ENCODE assay signal across 30 cellular contexts in genomic region chr12:92294676-92295440, GRCh38.
DNase-seq lines count a peak whose midpoint lies in the region; ATAC-seq and TF ChIP-seq lines count a peak whose summit lies in the region.
"Had no signal": no experiment of that assay in that cellular context is flagged by ENCODE, and none has a peak within 500 bp of the region (broad histone marks: within the 10 kb centered on the region; RNA-seq: fewer than 3 reads in every experiment).

No MANE protein-coding gene starts in this region.

- no peak for ATAC-seq in central memory CD8-positive, alpha-beta T cell (replicated peaks; ENCODE audit: extremely low read depth, poor library complexity, severe bottlenecking)
- ATAC-seq in GM21526 (IDR thresholded peaks at IDR 0.05; ENCODE audit: low FRiP score, unreplicated experiment) (no peak), foreskin keratinocyte (no peak)
- ATAC-seq: activated T-helper 17 cell treated with anti-CD3 and anti-CD28 coated beads, Interleukin-2, amount 50 U/mL, for 72 hours; CD8-positive, alpha-beta T cell; GM12878; HepG2; left lung; Panc1; psoas muscle; SK-N-SH treated with all-trans-retinoic acid at 6 μM for 48 hours; stimulated activated effector memory CD8-positive, alpha-beta T cell treated with anti-CD3 and anti-CD28 coated beads, Interleukin-12 subunit alpha, Interleukin-12 subunit beta, amount 100 ng/mL, for 72 hours; T-helper 17 cell had no signal

- no peak overlapping the region for H3K4me2 ChIP-seq in mesendoderm (ENCODE audit: low read length)

- no peak overlapping the region for H3K4me3 Mint-ChIP-seq in central memory CD8-positive, alpha-beta T cell
- H3K4me3 Mint-ChIP-seq: activated CD4-positive, alpha-beta memory T cell treated with anti-CD3 and anti-CD28 coated beads, Interleukin-2, amount 10 ng/mL, durations not matched to agents 7 days and 5 days; activated T-helper 17 cell treated with anti-CD3 and anti-CD28 coated beads, Interleukin-2, amount 50 U/mL, for 72 hours; CD8-positive, alpha-beta T cell; memory B cell; stimulated activated effector memory CD8-positive, alpha-beta T cell treated with anti-CD3 and anti-CD28 coated beads, Interleukin-12 subunit alpha, Interleukin-12 subunit beta, amount 100 ng/mL, for 72 hours; T-helper 17 cell had no signal

- H3K36me3 Mint-ChIP-seq in central memory CD8-positive, alpha-beta T cell (ENCODE audit: insufficient read depth): no peaks in the 10 kb centered on the region
- H3K36me3 Mint-ChIP-seq: CD8-positive, alpha-beta T cell; stimulated activated effector memory CD8-positive, alpha-beta T cell treated with anti-CD3 and anti-CD28 coated beads, Interleukin-12 subunit alpha, Interleukin-12 subunit beta, amount 100 ng/mL, for 72 hours had no signal

- H3K36me3 ChIP-seq in mesendoderm (ENCODE audit: control insufficient read depth, insufficient read depth, low read length): no peaks in the 10 kb centered on the region
- H3K36me3 ChIP-seq: breast epithelium, left lung, neutrophil had no signal

- H3K4me1 Mint-ChIP-seq in central memory CD8-positive, alpha-beta T cell: peaks cover 5% of the 10 kb centered on the region
- H3K4me1 Mint-ChIP-seq: stimulated activated effector memory CD8-positive, alpha-beta T cell treated with anti-CD3 and anti-CD28 coated beads, Interleukin-12 subunit alpha, Interleukin-12 subunit beta, amount 100 ng/mL, for 72 hours had no signal

- no peak overlapping the region for H3K4me3 ChIP-seq in mesendoderm (ENCODE audit: low read length)
- H3K4me3 ChIP-seq: breast epithelium, GM12878, left lung, psoas muscle had no signal

- no peak for TF ChIP-seq CTCF in foreskin keratinocyte (conservative IDR thresholded peaks at IDR 0.05)

- no peak overlapping the region for H2AK5ac ChIP-seq in mesendoderm (ENCODE audit: low read length)

- H3K4me1 ChIP-seq in mesendoderm (ENCODE audit: control insufficient read depth, low read depth, low read length) (peaks cover 3% of the 10 kb centered on the region), foreskin keratinocyte (peaks cover 11% of the 10 kb centered on the region)
- H3K4me1 ChIP-seq: breast epithelium had no signal

- DNase-seq in GM03348 (ENCODE audit: low spot score) (peak; percentile 50), mesendoderm (peak; percentile 54), NCI-H2227 (lab: John Stamatoyannopoulos, UW; ENCODE audit: unreplicated experiment) (no peak), D341Med (ENCODE audit: low spot score) (no peak), foreskin keratinocyte (no peak)
- no peak for DNase-seq in central memory CD8-positive, alpha-beta T cell (ENCODE audit: low spot score in 2 of 2)
- DNase-seq: activated CD4-positive, alpha-beta memory T cell treated with anti-CD3 and anti-CD28 coated beads, Interleukin-2, amount 10 ng/mL, durations not matched to agents 7 days and 5 days; activated CD4-positive, CD25-positive, alpha-beta regulatory T cell treated with anti-CD3 and anti-CD28 coated beads, Interleukin-2, amount 50 U/mL, for 72 hours; activated naive CD4-positive, alpha-beta T cell treated with anti-CD3 and anti-CD28 coated beads, Interleukin-2, amount 50 U/mL, for 16 hours; amygdala; CD8-positive, alpha-beta T cell; left lung; MV-4-11; NCI-H1436 treated with DMSO at 0.1 percent for 48 hours; NCI-H446; NCI-H748 treated with DMSO at 0.1 percent for 48 hours; psoas muscle; Right ventricle myocardium superior; stimulated activated CD4-positive, alpha-beta T cell treated with anti-CD3 and anti-CD28 coated beads, Interleukin-15, amount 100 ng/mL, for 24 hours; T-helper 17 cell had no signal

- H2BK15ac ChIP-seq in mesendoderm (replicated peaks; ENCODE audit: low read depth): no peak overlapping the region

- no CpG with 5 or more reads among the region's 4 CpGs for WGBS in mesendoderm (ENCODE audit: extremely low coverage, insufficient coverage, low lambda C conversion rate)

- H3K4ac ChIP-seq in mesendoderm (ENCODE audit: low read depth, low read length): no peak overlapping the region

- H3K56ac ChIP-seq in mesendoderm (ENCODE audit: low read length): no peak overlapping the region

- no peak overlapping the region for H4K5ac ChIP-seq in mesendoderm (ENCODE audit: low read length)

- H3K79me2 ChIP-seq in mesendoderm (ENCODE audit: control insufficient read depth, insufficient read depth, low read length): no peaks in the 10 kb centered on the region

- H3K9ac ChIP-seq in mesendoderm (ENCODE audit: low read length): no peak overlapping the region

- H3K27ac ChIP-seq in mesendoderm (ENCODE audit: low read depth, low read length) (no peak overlapping the region), foreskin keratinocyte (no peak overlapping the region)
- H3K27ac ChIP-seq: left lung, neutrophil, psoas muscle had no signal

- H3K23ac ChIP-seq in mesendoderm (ENCODE audit: low read length): no peak overlapping the region

- H2BK120ac ChIP-seq in mesendoderm (ENCODE audit: low read depth, low read length): no peak overlapping the region

- no peaks in the 10 kb centered on the region for H3K27me3 Mint-ChIP-seq in central memory CD8-positive, alpha-beta T cell
- H3K27me3 Mint-ChIP-seq: activated CD4-positive, alpha-beta memory T cell treated with anti-CD3 and anti-CD28 coated beads, Interleukin-2, amount 10 ng/mL, durations not matched to agents 7 days and 5 days; activated T-helper 17 cell treated with anti-CD3 and anti-CD28 coated beads, Interleukin-2, amount 50 U/mL, for 72 hours; memory B cell; T-helper 17 cell had no signal

- no peak overlapping the region for H2BK5ac ChIP-seq in mesendoderm (ENCODE audit: low read length)

- H3K79me1 ChIP-seq in mesendoderm (ENCODE audit: low read length): no peaks in the 10 kb centered on the region

- H3K27ac Mint-ChIP-seq in central memory CD8-positive, alpha-beta T cell (ENCODE audit: low read depth): peak overlapping the region; percentile 61
- H3K27ac Mint-ChIP-seq: activated CD4-positive, alpha-beta memory T cell treated with anti-CD3 and anti-CD28 coated beads, Interleukin-2, amount 10 ng/mL, durations not matched to agents 7 days and 5 days; activated T-helper 17 cell treated with anti-CD3 and anti-CD28 coated beads, Interleukin-2, amount 50 U/mL, for 72 hours; CD8-positive, alpha-beta T cell; memory B cell; stimulated activated effector memory CD8-positive, alpha-beta T cell treated with anti-CD3 and anti-CD28 coated beads, Interleukin-12 subunit alpha, Interleukin-12 subunit beta, amount 100 ng/mL, for 72 hours; T-helper 17 cell had no signal

- no peak overlapping the region for H3K18ac ChIP-seq in mesendoderm (ENCODE audit: low read length)

- H3K27me3 ChIP-seq in mesendoderm (ENCODE audit: insufficient read depth, low read length, poor library complexity): no peaks in the 10 kb centered on the region
- no peaks in the 10 kb centered on the region for H3K27me3 ChIP-seq in foreskin keratinocyte
- H3K27me3 ChIP-seq: breast epithelium, left lung, neutrophil had no signal

- no peak overlapping the region for H4K8ac ChIP-seq in mesendoderm (ENCODE audit: low read depth, low read length)

- no peaks in the 10 kb centered on the region for H3K9me3 Mint-ChIP-seq in central memory CD8-positive, alpha-beta T cell
- H3K9me3 Mint-ChIP-seq: activated T-helper 17 cell treated with anti-CD3 and anti-CD28 coated beads, Interleukin-2, amount 50 U/mL, for 72 hours; CD8-positive, alpha-beta T cell; memory B cell; stimulated activated effector memory CD8-positive, alpha-beta T cell treated with anti-CD3 and anti-CD28 coated beads, Interleukin-12 subunit alpha, Interleukin-12 subunit beta, amount 100 ng/mL, for 72 hours had no signal

Comparison
In these comparisons a context has a peak if more than half of its experiments do, and no peak if none do; other contexts are left out.
1. DNase-seq: peak in GM03348 (single experiment) and mesendoderm (single experiment); none in central memory CD8-positive, alpha-beta T cell (0 of 2), NCI-H2227 (single experiment), D341Med (single experiment) and foreskin keratinocyte (0 of 2).